12 cellular contexts compared by ENCODE assay signal in the genomic region with DNA sequence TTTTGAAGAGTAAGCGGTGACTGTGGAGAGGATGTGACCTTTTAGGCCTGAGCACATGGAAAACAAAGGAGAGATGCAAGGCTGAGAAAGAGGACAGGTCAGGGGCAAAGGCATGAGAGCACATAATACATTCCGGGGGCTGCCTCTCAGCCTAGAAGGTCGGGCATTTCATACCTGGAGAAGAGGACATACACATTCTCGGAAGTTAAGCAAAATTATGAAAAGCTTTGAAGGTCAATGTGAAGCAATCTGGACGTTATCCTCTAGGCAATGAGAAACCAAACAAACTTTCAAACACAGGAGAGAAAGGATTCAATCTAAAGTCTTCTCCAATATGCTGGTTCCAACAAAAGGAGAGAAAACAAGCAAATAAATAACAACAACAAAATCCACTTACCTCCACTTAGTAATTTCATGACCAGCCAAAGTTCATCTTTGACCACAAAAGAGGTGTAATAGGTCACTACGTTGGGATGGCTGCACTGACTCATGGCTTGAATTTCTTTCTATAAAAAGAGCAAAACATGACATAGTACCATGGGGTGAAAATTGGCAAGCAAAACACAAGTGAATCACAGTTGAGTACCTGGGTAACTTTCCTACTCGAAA.
A peak's percentile ranks its signal among the peaks of the same experiment; 100 is the strongest.
DNase-seq lines count a peak whose midpoint lies in the region; ATAC-seq and TF ChIP-seq lines count a peak whose summit lies in the region.
"Had no signal": no experiment of that assay in that cellular context is flagged by ENCODE, and none has a peak within 500 bp of the region (broad histone marks: within the 10 kb centered on the region; RNA-seq: fewer than 3 reads in every experiment).

No MANE protein-coding gene starts in this region.

- H3K27ac ChIP-seq in SK-N-SH (ENCODE audit: low read depth in 2 of 2, low read length in 1 of 2) = peak overlapping the region in 1 of 2 experiments; percentile 7; a peak in 2 of 4 replicates
- no peak overlapping the region for H3K27ac ChIP-seq in tibial nerve
- H3K27ac ChIP-seq in WERI-Rb-1 = no peak overlapping the region
- H3K27ac ChIP-seq: C4-2B had no signal

- TF ChIP-seq EP300 in SK-N-SH (IDR thresholded peaks at IDR 0.05; ENCODE audit: borderline replicate concordance in 1 of 2, low read depth in 1 of 2, low read length in 1 of 2) (no peak; a peak in 1 of 4 replicates), tibial nerve (IDR thresholded peaks at IDR 0.05) (no peak)

- ATAC-seq in activated naive CD4-positive, alpha-beta T cell treated with anti-CD3 and anti-CD28 coated beads, Interleukin-2, amount 50 U/mL, for 72 hours = peak; percentile 85 to 86
- ATAC-seq in stimulated activated naive B cell treated with anti-CD40 and anti-IgM and Interleukin-4, amounts not matched to agents 10 μg/mL and 1 μg/mL and 100 μg/mL, for 72 hours (replicated peaks) = peak; percentile 72

- no peak for TF ChIP-seq POLR2A in tibial nerve (IDR thresholded peaks at IDR 0.05)

- H3K4me2 ChIP-seq in SK-N-SH = 0 out of 2 replicates have a peak overlapping the region, but pooled peaks have one; percentile 6

- TF ChIP-seq RAD21 in SK-N-SH (IDR thresholded peaks at IDR 0.05; ENCODE audit: low read length) = no peak

- H3K79me2 ChIP-seq in SK-N-SH (ENCODE audit: insufficient read depth) = peaks cover 35% of the 10 kb centered on the region; the same call in 1 of the 2 replicates

- no peak for DNase-seq in activated naive CD4-positive, alpha-beta T cell treated with anti-CD3 and anti-CD28 coated beads, Interleukin-2, amount 50 U/mL, for 72 hours (ENCODE audit: low spot score in 2 of 2)
- DNase-seq in activated naive CD4-positive, alpha-beta T cell treated with anti-CD3 and anti-CD28 coated beads, Interleukin-2, amount 10 ng/mL, durations not matched to agents 7 days and 5 days = no peak
- DNase-seq in SK-N-SH (no peak), fibroblast of mammary gland (ENCODE audit: low read depth) (peak; percentile 74), tibial nerve (ENCODE audit: low spot score in 2 of 2) (no peak), NCI-H1694 treated with DMSO at 0.1 percent for 48 hours (lab: John Stamatoyannopoulos, UW) (no peak), WERI-Rb-1 (no peak)
- peak; percentile 27 for DNase-seq in stimulated activated naive B cell treated with anti-CD40 and anti-IgM and Interleukin-4, amounts not matched to agents 10 μg/mL and 1 μg/mL and 100 μg/mL, for 72 hours
- DNase-seq: heart right ventricle, NCI-H1417, substantia nigra had no signal

- H3K9me2 ChIP-seq in SK-N-SH = no peaks in the 10 kb centered on the region

- H4K20me1 ChIP-seq in SK-N-SH (ENCODE audit: insufficient read depth) = peaks cover 7% of the 10 kb centered on the region; the same call in 1 of the 2 replicates

- no peak overlapping the region for H3K9ac ChIP-seq in SK-N-SH

- H3K27me3 Mint-ChIP-seq in activated naive CD4-positive, alpha-beta T cell treated with anti-CD3 and anti-CD28 coated beads, Interleukin-2, amount 10 ng/mL, durations not matched to agents 7 days and 5 days = no peaks in the 10 kb centered on the region
- no peaks in the 10 kb centered on the region for H3K27me3 Mint-ChIP-seq in stimulated activated naive B cell treated with anti-CD40 and anti-IgM and Interleukin-4, amounts not matched to agents 10 μg/mL and 1 μg/mL and 100 μg/mL, for 72 hours

- H3K36me3 ChIP-seq in SK-N-SH (replicated peaks in 1 of 2; ENCODE audit: control insufficient read depth in 1 of 2, insufficient read depth in 2 of 2, low read length in 1 of 2) (peaks cover 8 to 22% of the 10 kb centered on the region in 2 experiments), tibial nerve (peaks cover 0 to 3% (median 0%) of the 10 kb centered on the region in 3 donors), WERI-Rb-1 (peaks cover 3% of the 10 kb centered on the region)

- no peak overlapping the region for H2AFZ ChIP-seq in SK-N-SH (ENCODE audit: low read depth)

- peaks cover 19% of the 10 kb centered on the region for H3F3A ChIP-seq in SK-N-SH (replicated peaks; ENCODE audit: insufficient read depth)

- H3K4me3 Mint-ChIP-seq in activated naive CD4-positive, alpha-beta T cell treated with anti-CD3 and anti-CD28 coated beads, Interleukin-2, amount 10 ng/mL, durations not matched to agents 7 days and 5 days = no peak overlapping the region
- peak overlapping the region in 1 of 2 donors; percentile 1 for H3K4me3 Mint-ChIP-seq in stimulated activated naive B cell treated with anti-CD40 and anti-IgM and Interleukin-4, amounts not matched to agents 10 μg/mL and 1 μg/mL and 100 μg/mL, for 72 hours

- H3K4me3 ChIP-seq in SK-N-SH (ENCODE audit: low read depth in 2 of 2, low read length in 1 of 2) (no peak overlapping the region), fibroblast of mammary gland (ENCODE audit: control insufficient read depth, low read depth, low read length) (no peak overlapping the region), tibial nerve (no peak overlapping the region), WERI-Rb-1 (ENCODE audit: low read depth, low read length) (no peak overlapping the region)
- H3K4me3 ChIP-seq: heart right ventricle had no signal

- 76% methylated on average over 7 of the region's 7 CpGs for WGBS in SK-N-SH (ENCODE audit: low lambda C conversion rate)
- 84 to 87% methylated on average over 7 of the region's 7 CpGs for WGBS in tibial nerve, 2 donors

- POLR2A ChIA-PET in SK-N-SH (lab: Yijun Ruan, JAX) = no interaction called here

- H3K4me1 ChIP-seq in SK-N-SH (ENCODE audit: control insufficient read depth in 1 of 2, insufficient read depth in 2 of 2, low read depth in 1 of 2, low read length in 1 of 2) (peaks cover 3 to 38% of the 10 kb centered on the region in 2 experiments), tibial nerve (peaks cover 0 to 11% (median 0%) of the 10 kb centered on the region in 4 donors)

- H3K9me3 Mint-ChIP-seq in activated naive CD4-positive, alpha-beta T cell treated with anti-CD3 and anti-CD28 coated beads, Interleukin-2, amount 50 U/mL, for 72 hours = no peaks in the 10 kb centered on the region
- H3K9me3 Mint-ChIP-seq in activated naive CD4-positive, alpha-beta T cell treated with anti-CD3 and anti-CD28 coated beads, Interleukin-2, amount 10 ng/mL, durations not matched to agents 7 days and 5 days = no peaks in the 10 kb centered on the region
- no peaks in the 10 kb centered on the region for H3K9me3 Mint-ChIP-seq in stimulated activated naive B cell treated with anti-CD40 and anti-IgM and Interleukin-4, amounts not matched to agents 10 μg/mL and 1 μg/mL and 100 μg/mL, for 72 hours

- peaks cover 17 to 39% of the 10 kb centered on the region in 2 donors for H3K36me3 Mint-ChIP-seq in activated naive CD4-positive, alpha-beta T cell treated with anti-CD3 and anti-CD28 coated beads, Interleukin-2, amount 50 U/mL, for 72 hours
- H3K36me3 Mint-ChIP-seq in activated naive CD4-positive, alpha-beta T cell treated with anti-CD3 and anti-CD28 coated beads, Interleukin-2, amount 10 ng/mL, durations not matched to agents 7 days and 5 days = peaks cover 22% of the 10 kb centered on the region
- H3K36me3 Mint-ChIP-seq in stimulated activated naive B cell treated with anti-CD40 and anti-IgM and Interleukin-4, amounts not matched to agents 10 μg/mL and 1 μg/mL and 100 μg/mL, for 72 hours = peaks cover 14 to 22% of the 10 kb centered on the region in 2 donors

- H3K27me3 ChIP-seq in SK-N-SH (ENCODE audit: insufficient read depth) (no peaks in the 10 kb centered on the region), tibial nerve (no peaks in the 10 kb centered on the region), WERI-Rb-1 (ENCODE audit: insufficient read depth, low read depth, severe bottlenecking) (no peaks in the 10 kb centered on the region)
- H3K27me3 ChIP-seq: heart right ventricle had no signal

- peaks cover 9% of the 10 kb centered on the region for H3K4me1 Mint-ChIP-seq in activated naive CD4-positive, alpha-beta T cell treated with anti-CD3 and anti-CD28 coated beads, Interleukin-2, amount 10 ng/mL, durations not matched to agents 7 days and 5 days
- H3K4me1 Mint-ChIP-seq in stimulated activated naive B cell treated with anti-CD40 and anti-IgM and Interleukin-4, amounts not matched to agents 10 μg/mL and 1 μg/mL and 100 μg/mL, for 72 hours = peaks cover 42 to 68% of the 10 kb centered on the region in 2 donors

- CTCF ChIA-PET in activated naive CD4-positive, alpha-beta T cell treated with anti-CD3 and anti-CD28 coated beads, Interleukin-2, amount 10 ng/mL, durations not matched to agents 7 days and 5 days (lab: Charles Lee) = no interaction called here
- CTCF ChIA-PET in SK-N-SH (lab: Yijun Ruan, JAX) = no interaction called here

- H3K9me3 ChIP-seq in SK-N-SH = no peaks in the 10 kb centered on the region
- no peaks in the 10 kb centered on the region for H3K9me3 ChIP-seq in tibial nerve
- H3K9me3 ChIP-seq in WERI-Rb-1 (ENCODE audit: severe bottlenecking) = no peaks in the 10 kb centered on the region
- H3K9me3 ChIP-seq: heart right ventricle had no signal

- H3K27ac Mint-ChIP-seq in activated naive CD4-positive, alpha-beta T cell treated with anti-CD3 and anti-CD28 coated beads, Interleukin-2, amount 50 U/mL, for 72 hours = peak overlapping the region; percentile 73 to 83
- H3K27ac Mint-ChIP-seq in activated naive CD4-positive, alpha-beta T cell treated with anti-CD3 and anti-CD28 coated beads, Interleukin-2, amount 10 ng/mL, durations not matched to agents 7 days and 5 days = no peak overlapping the region
- peak overlapping the region; percentile 1 for H3K27ac Mint-ChIP-seq in stimulated activated naive B cell treated with anti-CD40 and anti-IgM and Interleukin-4, amounts not matched to agents 10 μg/mL and 1 μg/mL and 100 μg/mL, for 72 hours

- no peak for TF ChIP-seq CTCF in SK-N-SH (IDR thresholded peaks at IDR 0.05)
- no peak for TF ChIP-seq CTCF in fibroblast of mammary gland (conservative IDR thresholded peaks at IDR 0.05; ENCODE audit: control insufficient read depth, insufficient read depth, low read depth, low read length)
- TF ChIP-seq CTCF in tibial nerve (IDR thresholded peaks at IDR 0.05) = no peak
- no peak for TF ChIP-seq CTCF in WERI-Rb-1 (IDR thresholded peaks at IDR 0.05; ENCODE audit: low read depth, low read length)

TF ChIP-seq in SK-N-SH, 30 proteins besides CTCF, POLR2A, EP300 and RAD21 (continues in another document):
- no peak for TF ChIP-seq TAF1 (IDR thresholded peaks at IDR 0.05; ENCODE audit: borderline replicate concordance, low read depth, low read length)
- TF ChIP-seq RXRA (IDR thresholded peaks at IDR 0.05; ENCODE audit: borderline replicate concordance, low read depth) = peak; percentile 92
- TF ChIP-seq NRF1 (IDR thresholded peaks at IDR 0.05; ENCODE audit: low read depth, low read length) = no peak
- no peak for TF ChIP-seq SIN3A (IDR thresholded peaks at IDR 0.05; ENCODE audit: borderline replicate concordance, low read depth, low read length)
- TF ChIP-seq POLR2AphosphoS5 (IDR thresholded peaks at IDR 0.05; ENCODE audit: low read depth, low read length) = peak; percentile 44; the same call in 1 of the 2 replicates

Comparison
In these comparisons a context has a peak if more than half of its experiments do, and no peak if none do; other contexts are left out.
1. DNase-seq: peak in fibroblast of mammary gland (single experiment) and stimulated activated naive B cell treated with anti-CD40 and anti-IgM and Interleukin-4, amounts not matched to agents 10 μg/mL and 1 μg/mL and 100 μg/mL, for 72 hours (single experiment); none in activated naive CD4-positive, alpha-beta T cell treated with anti-CD3 and anti-CD28 coated beads, Interleukin-2, amount 50 U/mL, for 72 hours (0 of 2), activated naive CD4-positive, alpha-beta T cell treated with anti-CD3 and anti-CD28 coated beads, Interleukin-2, amount 10 ng/mL, durations not matched to agents 7 days and 5 days (single experiment), SK-N-SH (single experiment), tibial nerve (0 of 2), NCI-H1694 treated with DMSO at 0.1 percent for 48 hours (single experiment) and WERI-Rb-1 (single experiment).